In genomic region chr16:66127459-66128362, GRCh38 we compare ENCODE assay signal across 10 cellular contexts.
DNase-seq lines count a peak whose midpoint lies in the region; ATAC-seq and TF ChIP-seq lines count a peak whose summit lies in the region.
"Had no signal": no experiment of that assay in that cellular context is flagged by ENCODE, and none has a peak within 500 bp of the region (broad histone marks: within the 10 kb centered on the region; RNA-seq: fewer than 3 reads in every experiment).

No MANE protein-coding gene starts in this region.

- H3K9me2 ChIP-seq in Karpas-422 (replicated peaks; ENCODE audit: insufficient read depth, low read length) (no peaks in the 10 kb centered on the region), hepatocyte (replicated peaks; ENCODE audit: insufficient read depth) (no peaks in the 10 kb centered on the region)

- H3K27ac ChIP-seq in Karpas-422 (ENCODE audit: low read length) = no peak overlapping the region
- H3K27ac ChIP-seq in brain microvascular endothelial cell = no peak overlapping the region
- no peak overlapping the region for H3K27ac ChIP-seq in thyroid gland
- H3K27ac ChIP-seq in hepatocyte = no peak overlapping the region
- no peak overlapping the region for H3K27ac ChIP-seq in Peyer's patch

- H3K9me3 ChIP-seq in Karpas-422 (ENCODE audit: low read length) (no peaks in the 10 kb centered on the region), thyroid gland (no peaks in the 10 kb centered on the region), hepatocyte (ENCODE audit: low read depth) (no peaks in the 10 kb centered on the region), Peyer's patch (no peaks in the 10 kb centered on the region)

- WGBS in thyroid gland, 2 donors = 34 to 39% methylated on average over 26 of the region's 26 CpGs
- 50% methylated on average over 26 of the region's 26 CpGs for WGBS in hepatocyte (ENCODE audit: low lambda C conversion rate, missing lambda C conversion rate)

- no peak overlapping the region for H3K4me3 ChIP-seq in Karpas-422 (ENCODE audit: low read length)
- no peak overlapping the region for H3K4me3 ChIP-seq in brain microvascular endothelial cell (ENCODE audit: low read depth, low read length)
- no peak overlapping the region for H3K4me3 ChIP-seq in thyroid gland (replicated peaks in 1 of 3)
- H3K4me3 ChIP-seq in hepatocyte = no peak overlapping the region
- H3K4me3 ChIP-seq in Peyer's patch = no peak overlapping the region

- in situ Hi-C loops in brain microvascular endothelial cell (cut with HindIII; ENCODE audit: low pct_ligation_motif_present, low sequenced_read_pairs) = no loop called here

- no peaks in the 10 kb centered on the region for H4K20me1 ChIP-seq in Karpas-422 (ENCODE audit: insufficient read depth, low read depth, low read length)
- no peaks in the 10 kb centered on the region for H4K20me1 ChIP-seq in hepatocyte (ENCODE audit: insufficient read depth, poor library complexity, severe bottlenecking)

- no peaks in the 10 kb centered on the region for H3K4me1 ChIP-seq in Karpas-422 (ENCODE audit: low read length)
- no peaks in the 10 kb centered on the region for H3K4me1 ChIP-seq in thyroid gland
- no peaks in the 10 kb centered on the region for H3K4me1 ChIP-seq in hepatocyte (ENCODE audit: insufficient read depth)
- H3K4me1 ChIP-seq in Peyer's patch = no peaks in the 10 kb centered on the region

- H3K79me2 ChIP-seq in Karpas-422 (ENCODE audit: low read length) (no peaks in the 10 kb centered on the region), hepatocyte (no peaks in the 10 kb centered on the region)

- ATAC-seq in HG02798 (IDR thresholded peaks at IDR 0.05; ENCODE audit: poor library complexity, unreplicated experiment) = no peak

- peak; percentile 25 for DNase-seq in Karpas-422
- DNase-seq in brain microvascular endothelial cell = no peak
- peak; percentile 70 for DNase-seq in left kidney (ENCODE audit: low read depth, low spot score)
- peak; percentile 8 to 18 for DNase-seq in thyroid gland
- no peak for DNase-seq in hepatocyte (ENCODE audit: low spot score)
- DNase-seq in Peyer's patch = no peak
- DNase-seq: effector memory CD4-positive, alpha-beta T cell; stimulated activated CD4-positive, alpha-beta T cell treated with anti-CD3 and anti-CD28 coated beads, Interleukin-1b, Interleukin-23, amount 100 ng/mL, for 48 hours; stimulated activated naive CD4-positive, alpha-beta T cell had no signal

- TF ChIP-seq CTCF in brain microvascular endothelial cell (IDR thresholded peaks at IDR 0.05; ENCODE audit: low read depth, low read length, missing control alignments) = peak; percentile 35
- no peak for TF ChIP-seq CTCF in thyroid gland (IDR thresholded peaks at IDR 0.05)
- TF ChIP-seq CTCF in hepatocyte (IDR thresholded peaks at IDR 0.05; ENCODE audit: poor library complexity) = no peak
- no peak for TF ChIP-seq CTCF in Peyer's patch (IDR thresholded peaks at IDR 0.05)

- intact Hi-C loops in thyroid gland (cut with DNase I) = no loop called here

- no peak overlapping the region for H3K4me2 ChIP-seq in Karpas-422 (ENCODE audit: low read depth, low read length, poor library complexity, severe bottlenecking)
- no peak overlapping the region for H3K4me2 ChIP-seq in hepatocyte

- H3K9ac ChIP-seq in Karpas-422 (ENCODE audit: low read length) = no peak overlapping the region

- no peak overlapping the region for H2AFZ ChIP-seq in Karpas-422 (ENCODE audit: low read length)
- no peak overlapping the region for H2AFZ ChIP-seq in hepatocyte

- H3K36me3 ChIP-seq in Karpas-422 (ENCODE audit: insufficient read depth, low read length) (no peaks in the 10 kb centered on the region), brain microvascular endothelial cell (replicated peaks) (no peaks in the 10 kb centered on the region), thyroid gland (no peaks in the 10 kb centered on the region), hepatocyte (replicated peaks; ENCODE audit: insufficient read depth, low read depth) (no peaks in the 10 kb centered on the region), Peyer's patch (no peaks in the 10 kb centered on the region)

- no peak for TF ChIP-seq POLR2A in thyroid gland (IDR thresholded peaks at IDR 0.05)
- TF ChIP-seq POLR2A in Peyer's patch (IDR thresholded peaks at IDR 0.05) = no peak

- H3K27me3 ChIP-seq in Karpas-422 (ENCODE audit: low read length) = no peaks in the 10 kb centered on the region
- no peaks in the 10 kb centered on the region for H3K27me3 ChIP-seq in brain microvascular endothelial cell (replicated peaks)
- no peaks in the 10 kb centered on the region for H3K27me3 ChIP-seq in thyroid gland
- H3K27me3 ChIP-seq in hepatocyte = peaks cover 17% of the 10 kb centered on the region
- H3K27me3 ChIP-seq in Peyer's patch = no peaks in the 10 kb centered on the region

Comparison
In these comparisons a context has a peak if more than half of its experiments do, and no peak if none do; other contexts are left out.
1. DNase-seq: peak in Karpas-422 (single experiment), left kidney (single experiment) and thyroid gland (2 of 2); none in brain microvascular endothelial cell (single experiment), hepatocyte (single experiment) and Peyer's patch (0 of 3).